8 cellular contexts compared by ENCODE assay signal in genomic region chr10:87861566-87861952, GRCh38. TPM values are rescaled to one million over a fixed set of nuclear protein-coding genes. Genes with fewer than 3 reads are reported as not detected.
A peak's percentile ranks its signal among the peaks of the same experiment; 100 is the strongest.
DNase-seq lines count a peak whose midpoint lies in the region; ATAC-seq and TF ChIP-seq lines count a peak whose summit lies in the region.

No MANE protein-coding gene starts in this region.

- no peak for TF ChIP-seq CTCF in testis (IDR thresholded peaks at IDR 0.05)

- H3K4me1 ChIP-seq in ectodermal cell (ENCODE audit: control insufficient read depth, insufficient read depth, low read length) (peaks cover 7% of the 10 kb centered on the region), testis (peaks cover 11% of the 10 kb centered on the region)

- H3K27me3 ChIP-seq in ectodermal cell (ENCODE audit: control insufficient read depth, insufficient read depth, low read length, poor library complexity, severe bottlenecking), result no peaks in the 10 kb centered on the region
- no peaks in the 10 kb centered on the region for H3K27me3 ChIP-seq in testis

- intact Hi-C loops in testis (cut with DNase I; ENCODE audit: low total_unique reads), result loop anchor here (10.0 kb wide), 2 partner anchors 183 to 523 kb away; no protein-coding TSS in a partner anchor

- H3K4me3 ChIP-seq in ectodermal cell (ENCODE audit: insufficient read depth, low read depth, low read length) (peak overlapping the region; percentile 87), testis (peak overlapping the region; percentile 93 to 96)

- no peak for TF ChIP-seq POLR2A in testis (IDR thresholded peaks at IDR 0.05)

- WGBS in ectodermal cell, 2 experiments, result 25 to 26% methylated on average over 16 of the region's 16 CpGs
- 5 to 18% methylated on average over 8 to 16 of the region's 16 CpGs for WGBS in testis, 2 donors

- DNase-seq in stimulated activated CD4-positive, alpha-beta T cell treated with anti-CD3 and anti-CD28 coated beads, Interleukin-1b, Interleukin-23, amount 100 ng/mL, for 48 hours, result peak; percentile 14
- no peak for DNase-seq in stimulated activated CD4-positive, alpha-beta T cell treated with anti-CD3 and anti-CD28 coated beads, Interleukin-2, amount 100 ng/mL, for 48 hours
- DNase-seq in RPMI8226 (peak; percentile 57), lung microvascular endothelial cell (ENCODE audit: low read depth in 2 of 2) (peak; percentile 88 to 90), testis (peak; percentile 86), cortex of kidney (lab: John Stamatoyannopoulos, UW) (no peak)

- H3K36me3 ChIP-seq in ectodermal cell (ENCODE audit: control insufficient read depth, insufficient read depth, low read length) (no peaks in the 10 kb centered on the region), testis (ENCODE audit: low read depth, missing control alignments) (no peaks in the 10 kb centered on the region)

- H3K27ac ChIP-seq in ectodermal cell (ENCODE audit: insufficient read depth, low read depth, low read length, poor library complexity, severe bottlenecking), result no peak overlapping the region
- H3K27ac ChIP-seq in testis, result peak overlapping the region; percentile 87 to 99

- no peaks in the 10 kb centered on the region for H3K9me3 ChIP-seq in ectodermal cell (ENCODE audit: control insufficient read depth, low read length)
- H3K9me3 ChIP-seq in testis, result no peaks in the 10 kb centered on the region

- ATAC-seq in HG03039 (IDR thresholded peaks at IDR 0.05; ENCODE audit: unreplicated experiment), result peak; percentile 5

RNA-seq across cellular contexts. Expression of gene KLLN, which starts 1.8 kb away (rescaled TPM):
- 1.2 TPM for polyA plus RNA-seq in ectodermal cell (2013, experiment 1 of 4)
- polyA plus RNA-seq in ectodermal cell (2013, experiment 2 of 4), result 1.1 TPM
- polyA plus RNA-seq in ectodermal cell (2013, experiment 3 of 4), result 0.91 TPM
- polyA plus RNA-seq in ectodermal cell (2013, experiment 4 of 4), result 0.89 TPM
- total RNA-seq in lung microvascular endothelial cell (0.20 and 0.22 TPM in 2 replicates), testis (1 to 10 TPM; 2.0 to 3.9 TPM)
- 2.0 TPM for polyA plus RNA-seq in testis (ENCODE audit: insufficient read depth, low read depth, low replicate concordance)

RNA-seq across cellular contexts. Expression of gene PTEN, which starts 1.9 kb away (rescaled TPM):
- 39.5 TPM for polyA plus RNA-seq in ectodermal cell (2013, experiment 1 of 4)
- polyA plus RNA-seq in ectodermal cell (2013, experiment 2 of 4), result 32.3 TPM
- 37.4 TPM for polyA plus RNA-seq in ectodermal cell (2013, experiment 3 of 4)
- 40.8 TPM for polyA plus RNA-seq in ectodermal cell (2013, experiment 4 of 4)
- total RNA-seq in lung microvascular endothelial cell (60.1 and 87.3 TPM in 2 replicates), testis (100 to 1,000 TPM in 1 of 2 donors, 10 to 100 TPM in 1; 85.4 to 118 TPM)
- 96.8 TPM for polyA plus RNA-seq in testis (ENCODE audit: insufficient read depth, low read depth, low replicate concordance)

RNA-seq across cellular contexts. Expression of gene ATAD1, which starts 43.5 kb away (rescaled TPM):
- 38.2 TPM for polyA plus RNA-seq in ectodermal cell (2013, experiment 1 of 4)
- 38.2 TPM for polyA plus RNA-seq in ectodermal cell (2013, experiment 2 of 4)
- polyA plus RNA-seq in ectodermal cell (2013, experiment 3 of 4), result 31.7 TPM
- polyA plus RNA-seq in ectodermal cell (2013, experiment 4 of 4), result 35.4 TPM
- total RNA-seq in lung microvascular endothelial cell (12.9 and 16.9 TPM in 2 replicates), testis (100 to 1,000 TPM in 1 of 2 donors, 10 to 100 TPM in 1; 68.5 to 107 TPM)
- polyA plus RNA-seq in testis (ENCODE audit: insufficient read depth, low read depth, low replicate concordance), result 162 TPM

Comparison
In these comparisons a context has a peak if more than half of its experiments do, and no peak if none do; other contexts are left out.
1. DNase-seq: peak in stimulated activated CD4-positive, alpha-beta T cell treated with anti-CD3 and anti-CD28 coated beads, Interleukin-1b, Interleukin-23, amount 100 ng/mL, for 48 hours (single experiment), RPMI8226 (single experiment), lung microvascular endothelial cell (2 of 2) and testis (single experiment); none in stimulated activated CD4-positive, alpha-beta T cell treated with anti-CD3 and anti-CD28 coated beads, Interleukin-2, amount 100 ng/mL, for 48 hours (0 of 2) and cortex of kidney (single experiment).